ENCODE assay signal across 8 cellular contexts in the genomic region with DNA sequence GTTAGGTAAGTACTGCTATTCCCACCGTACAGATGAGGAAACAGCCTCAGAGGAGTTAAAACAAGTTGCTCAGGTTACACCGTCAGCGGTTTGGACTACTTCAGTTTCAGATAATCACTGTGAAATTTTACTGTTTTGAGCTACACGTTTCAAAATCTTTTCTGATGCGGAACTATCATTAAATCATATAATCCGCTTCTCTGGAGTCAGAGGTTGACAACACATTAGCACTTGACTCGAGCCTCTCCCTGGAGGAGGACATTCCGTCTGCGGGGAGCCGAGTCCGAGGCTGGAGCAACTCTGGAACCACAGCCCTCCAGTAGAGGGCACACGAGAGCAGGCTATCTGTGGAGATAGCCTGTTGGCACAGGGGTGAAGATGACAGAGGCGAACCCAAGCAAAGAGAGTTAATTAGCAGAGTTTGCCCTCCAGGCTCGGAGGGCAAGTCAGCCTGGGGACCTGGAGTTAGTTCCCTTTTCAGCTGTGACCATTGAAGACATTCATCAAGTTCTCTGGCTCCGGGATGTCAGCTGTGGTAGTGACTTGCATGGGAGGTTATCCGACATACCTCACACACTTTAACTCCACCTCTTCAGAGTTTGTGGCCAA.
DNase-seq lines count a peak whose midpoint lies in the region; ATAC-seq and TF ChIP-seq lines count a peak whose summit lies in the region.

No MANE protein-coding gene starts in this region.

- no peaks in the 10 kb centered on the region for H3K9me3 Mint-ChIP-seq in Caco-2 (ENCODE audit: unreplicated experiment)
- H3K9me3 Mint-ChIP-seq in nephron: no peaks in the 10 kb centered on the region

- peak; percentile 75 to 84 for DNase-seq in Caco-2
- DNase-seq in OCI-M2 (lab: John Stamatoyannopoulos, UW; ENCODE audit: unreplicated experiment): peak; percentile 45
- peak; percentile 69 for DNase-seq in activated T-cell treated with anti-CD3 and anti-CD28 coated beads for 48 hours (ENCODE audit: low read depth)
- no peak for DNase-seq in esophagus squamous epithelium (lab: John Stamatoyannopoulos, UW)
- DNase-seq in stimulated activated naive CD8-positive, alpha-beta T cell treated with anti-CD3 and anti-CD28 coated beads, Interleukin-15, Interleukin-2, amounts not matched to agents 100 U/mL and 50 U/mL, for 24 hours: peak; percentile 83

- H3K27me3 ChIP-seq in Caco-2 (replicated peaks; ENCODE audit: control insufficient read depth, insufficient read depth, low read length) (no peaks in the 10 kb centered on the region), esophagus squamous epithelium (no peaks in the 10 kb centered on the region)

- POLR2A ChIA-PET in Caco-2 (lab: Charles Lee): no interaction called here

- no peaks in the 10 kb centered on the region for H3K36me3 ChIP-seq in Caco-2 (ENCODE audit: control insufficient read depth, insufficient read depth, low read length)
- no peaks in the 10 kb centered on the region for H3K36me3 ChIP-seq in esophagus squamous epithelium

- intact Hi-C loops in Caco-2 (cut with micrococcal nuclease; ENCODE audit: unreplicated experiment): loop anchor here (1.0 to 5.0 kb wide), 4 partner anchors 107 to 297 kb away; no protein-coding TSS in a partner anchor
- intact Hi-C loops in esophagus squamous epithelium (cut with DNase I): loop anchor here (10.0 kb wide), 3 partner anchors 65 to 125 kb away; no protein-coding TSS in a partner anchor

- H3K36me3 Mint-ChIP-seq in Caco-2 (ENCODE audit: insufficient read depth, unreplicated experiment): peaks cover 6% of the 10 kb centered on the region
- H3K36me3 Mint-ChIP-seq in nephron (ENCODE audit: low read depth): no peaks in the 10 kb centered on the region

- H3K27ac ChIP-seq in esophagus squamous epithelium: peak overlapping the region in 3 of 4 donors; percentile 3 to 34 (median 14)

- ATAC-seq in GM19455 (IDR thresholded peaks at IDR 0.05; ENCODE audit: unreplicated experiment): peak; percentile 72
- ATAC-seq in HG03571 (IDR thresholded peaks at IDR 0.05; ENCODE audit: unreplicated experiment): peak; percentile 75
- ATAC-seq in stimulated activated naive CD8-positive, alpha-beta T cell treated with anti-CD3 and anti-CD28 coated beads, Interleukin-15, Interleukin-2, amounts not matched to agents 100 U/mL and 50 U/mL, for 24 hours: peak; percentile 85

- H3K4me1 Mint-ChIP-seq in Caco-2 (ENCODE audit: low read depth, unreplicated experiment): peaks cover 16% of the 10 kb centered on the region
- H3K4me1 Mint-ChIP-seq in nephron: peaks cover 39% of the 10 kb centered on the region

- peak overlapping the region; percentile 58 for H3K27ac Mint-ChIP-seq in Caco-2 (ENCODE audit: unreplicated experiment)
- peak overlapping the region in 2 of 3 experiments; percentile 56 to 68 for H3K27ac Mint-ChIP-seq in nephron

- BruUV-seq in Caco-2 (replicated peaks; lab: Mats Ljungman, UMichigan): no TSS peak

- CTCF ChIA-PET in Caco-2 (lab: Charles Lee): interaction anchor here (0.9 kb wide), 1 partner anchor 72 kb away, joined by 3 read pairs; no protein-coding TSS in a partner anchor

- H3K27me3 Mint-ChIP-seq in Caco-2 (ENCODE audit: insufficient read depth, unreplicated experiment) (no peaks in the 10 kb centered on the region), nephron (ENCODE audit: low read depth) (no peaks in the 10 kb centered on the region)

- H3K4me3 Mint-ChIP-seq in Caco-2 (ENCODE audit: unreplicated experiment): no peak overlapping the region
- H3K4me3 Mint-ChIP-seq in nephron: no peak overlapping the region

- H3K9me3 ChIP-seq in Caco-2: no peaks in the 10 kb centered on the region
- no peaks in the 10 kb centered on the region for H3K9me3 ChIP-seq in esophagus squamous epithelium

- no peak for TF ChIP-seq POLR2A in esophagus squamous epithelium (IDR thresholded peaks at IDR 0.05)

- H3K4me3 ChIP-seq in Caco-2 (ENCODE audit: low read depth, low read length): no peak overlapping the region
- no peak overlapping the region for H3K4me3 ChIP-seq in esophagus squamous epithelium

- no peaks in the 10 kb centered on the region; the same call in none of the 2 replicates for H3K4me1 ChIP-seq in Caco-2
- H3K4me1 ChIP-seq in esophagus squamous epithelium: peaks cover 7 to 57% (median 32%) of the 10 kb centered on the region in 3 donors

- 14 to 16% methylated on average over 13 to 16 of the region's 16 CpGs for WGBS in esophagus squamous epithelium, 2 donors

- TF ChIP-seq CTCF in Caco-2 (IDR thresholded peaks at IDR 0.05; ENCODE audit: insufficient read depth in 1 of 2, low read depth in 1 of 2, low read length in 1 of 2, severe bottlenecking in 1 of 2, unreplicated experiment in 1 of 2) (peak; percentile 81 to 87), esophagus squamous epithelium (IDR thresholded peaks at IDR 0.05) (peak; percentile 63 to 94 (median 88)), nephron (IDR thresholded peaks at IDR 0.05; ENCODE audit: unreplicated experiment in 3 of 3) (peak; percentile 77 to 83 (median 82))
